ENCODE assay signal across 29 cellular contexts in genomic region chr2:52749764-52750163, GRCh38.
"Had no signal": no experiment of that assay in that cellular context is flagged by ENCODE, and none has a peak within 500 bp of the region (broad histone marks: within the 10 kb centered on the region; RNA-seq: fewer than 3 reads in every experiment).

No MANE protein-coding gene starts in this region.

- H3K4me3 ChIP-seq: stomach, suprapubic skin, testis, thoracic aorta, thyroid gland, tibial artery, tibial nerve, transverse colon, upper lobe of left lung, upper lobe of right lung, uterus, vagina had no signal

- H3K4me1 Mint-ChIP-seq: stimulated activated effector memory CD8-positive, alpha-beta T cell treated with anti-CD3 and anti-CD28 coated beads, Interleukin-12 subunit alpha, Interleukin-12 subunit beta, amount 100 ng/mL, for 72 hours; stimulated activated memory B cell treated with anti-CD40 and anti-IgM and Interleukin-4, amounts not matched to agents 10 μg/mL and 1 μg/mL and 100 μg/mL, for 72 hours; stimulated activated naive B cell treated with anti-CD40 and anti-IgM and Interleukin-4, amounts not matched to agents 10 μg/mL and 1 μg/mL and 100 μg/mL, for 72 hours; stimulated activated naive CD8-positive, alpha-beta T cell treated with anti-CD3 and anti-CD28 coated beads, Interleukin-15, amount 100 ng/mL, for 72 hours had no signal

- H3K4me3 Mint-ChIP-seq: stimulated activated effector memory CD8-positive, alpha-beta T cell treated with anti-CD3 and anti-CD28 coated beads, Interleukin-12 subunit alpha, Interleukin-12 subunit beta, amount 100 ng/mL, for 72 hours; stimulated activated memory B cell treated with anti-CD40 and anti-IgM and Interleukin-4, amounts not matched to agents 10 μg/mL and 1 μg/mL and 100 μg/mL, for 72 hours; stimulated activated naive B cell treated with anti-CD40 and anti-IgM and Interleukin-4, amounts not matched to agents 10 μg/mL and 1 μg/mL and 100 μg/mL, for 72 hours; stimulated activated naive CD8-positive, alpha-beta T cell treated with anti-CD3 and anti-CD28 coated beads, Interleukin-15, amount 100 ng/mL, for 72 hours; stimulated activated naive CD8-positive, alpha-beta T cell treated with anti-CD3 and anti-CD28 coated beads, Interleukin-15, Interleukin-2, amounts not matched to agents 100 ng/mL and 50 ng/mL, for 24 hours; type B pancreatic cell had no signal

- H3K4me1 ChIP-seq: stomach, suprapubic skin, testis, thyroid gland, tibial artery, tibial nerve, transverse colon, upper lobe of left lung, upper lobe of right lung, uterus, vagina had no signal

- DNase-seq: stimulated activated CD4-positive, alpha-beta T cell treated with anti-CD3 and anti-CD28 coated beads, Interleukin-2, amount 100 ng/mL, for 48 hours; stimulated activated CD4-positive, alpha-beta T cell treated with anti-CD3 and anti-CD28 coated beads, Interleukin-4, amount 100 ng/mL, for 1 hour; stimulated activated CD4-positive, alpha-beta T cell treated with anti-CD3 and anti-CD28 coated beads, Interleukin-4, amount 100 ng/mL, for 24 hours; stimulated activated CD4-positive, alpha-beta T cell treated with anti-CD3 and anti-CD28 coated beads, Interleukin-4, amount 100 ng/mL, for 4 hours; stimulated activated CD8-positive, alpha-beta memory T cell treated with anti-CD3 and anti-CD28 coated beads, Interleukin-4, amount 100 ng/mL, for 48 hours; stimulated activated naive B cell treated with anti-CD40 and anti-IgM and Interleukin-4, amounts not matched to agents 10 μg/mL and 1 μg/mL and 100 μg/mL, for 72 hours; stimulated activated naive CD4-positive, alpha-beta T cell; stimulated activated naive CD4-positive, alpha-beta T cell treated with Interleukin-2 at 50 U/mL for 16 hours; stimulated activated naive CD8-positive, alpha-beta T cell treated with anti-CD3 and anti-CD28 coated beads, Interleukin-15, amount 100 ng/mL, for 72 hours; stimulated activated naive CD8-positive, alpha-beta T cell treated with anti-CD3 and anti-CD28 coated beads, Interleukin-15, Interleukin-2, amounts not matched to agents 100 U/mL and 50 U/mL, for 24 hours; stomach; substantia nigra; testis; thyroid gland; tibial artery; transverse colon; trophoblast cell; upper lobe of left lung; upper lobe of right lung; uterus had no signal

- H3K27me3 ChIP-seq: stomach, suprapubic skin, testis, thyroid gland, tibial artery, tibial nerve, transverse colon, upper lobe of left lung, upper lobe of right lung, uterus, vagina had no signal

- H3K27ac ChIP-seq: stomach, suprapubic skin, testis, thoracic aorta, thyroid gland, tibial artery, tibial nerve, transverse colon, upper lobe of left lung, upper lobe of right lung, uterus, vagina had no signal

- H3K36me3 ChIP-seq: stomach, suprapubic skin, thoracic aorta, thyroid gland, tibial artery, tibial nerve, transverse colon, upper lobe of left lung, upper lobe of right lung, uterus, vagina had no signal

- ATAC-seq: stimulated activated effector memory CD8-positive, alpha-beta T cell treated with anti-CD3 and anti-CD28 coated beads, Interleukin-12 subunit alpha, Interleukin-12 subunit beta, amount 100 ng/mL, for 72 hours; stimulated activated memory B cell treated with anti-CD40 and anti-IgM and Interleukin-4, amounts not matched to agents 10 μg/mL and 1 μg/mL and 100 μg/mL, for 72 hours; stimulated activated naive B cell treated with anti-CD40 and anti-IgM and Interleukin-4, amounts not matched to agents 10 μg/mL and 1 μg/mL and 100 μg/mL, for 72 hours; stimulated activated naive CD8-positive, alpha-beta T cell treated with anti-CD3 and anti-CD28 coated beads, Interleukin-15, amount 100 ng/mL, for 72 hours; stimulated activated naive CD8-positive, alpha-beta T cell treated with anti-CD3 and anti-CD28 coated beads, Interleukin-15, Interleukin-2, amounts not matched to agents 100 U/mL and 50 U/mL, for 24 hours; upper lobe of right lung had no signal

- FAIRE-seq: urothelium cell line had no signal

- H3K27ac Mint-ChIP-seq: stimulated activated effector memory CD8-positive, alpha-beta T cell treated with anti-CD3 and anti-CD28 coated beads, Interleukin-12 subunit alpha, Interleukin-12 subunit beta, amount 100 ng/mL, for 72 hours; stimulated activated memory B cell treated with anti-CD40 and anti-IgM and Interleukin-4, amounts not matched to agents 10 μg/mL and 1 μg/mL and 100 μg/mL, for 72 hours; stimulated activated naive B cell treated with anti-CD40 and anti-IgM and Interleukin-4, amounts not matched to agents 10 μg/mL and 1 μg/mL and 100 μg/mL, for 72 hours; stimulated activated naive CD8-positive, alpha-beta T cell treated with anti-CD3 and anti-CD28 coated beads, Interleukin-15, amount 100 ng/mL, for 72 hours; stimulated activated naive CD8-positive, alpha-beta T cell treated with anti-CD3 and anti-CD28 coated beads, Interleukin-15, Interleukin-2, amounts not matched to agents 100 ng/mL and 50 ng/mL, for 24 hours; type B pancreatic cell had no signal

- H3K27me3 Mint-ChIP-seq: stimulated activated memory B cell treated with anti-CD40 and anti-IgM and Interleukin-4, amounts not matched to agents 10 μg/mL and 1 μg/mL and 100 μg/mL, for 72 hours; stimulated activated naive B cell treated with anti-CD40 and anti-IgM and Interleukin-4, amounts not matched to agents 10 μg/mL and 1 μg/mL and 100 μg/mL, for 72 hours; stimulated activated naive CD8-positive, alpha-beta T cell treated with anti-CD3 and anti-CD28 coated beads, Interleukin-15, amount 100 ng/mL, for 72 hours; stimulated activated naive CD8-positive, alpha-beta T cell treated with anti-CD3 and anti-CD28 coated beads, Interleukin-15, Interleukin-2, amounts not matched to agents 100 ng/mL and 50 ng/mL, for 24 hours; type B pancreatic cell had no signal

- H3K36me3 Mint-ChIP-seq: stimulated activated effector memory CD8-positive, alpha-beta T cell treated with anti-CD3 and anti-CD28 coated beads, Interleukin-12 subunit alpha, Interleukin-12 subunit beta, amount 100 ng/mL, for 72 hours; stimulated activated memory B cell treated with anti-CD40 and anti-IgM and Interleukin-4, amounts not matched to agents 10 μg/mL and 1 μg/mL and 100 μg/mL, for 72 hours; stimulated activated naive B cell treated with anti-CD40 and anti-IgM and Interleukin-4, amounts not matched to agents 10 μg/mL and 1 μg/mL and 100 μg/mL, for 72 hours; type B pancreatic cell had no signal

- H3K9me3 ChIP-seq: suprapubic skin, testis, thyroid gland, transverse colon, upper lobe of right lung, uterus had no signal

- H3K9me3 Mint-ChIP-seq: type B pancreatic cell had no signal
